In the genomic region with DNA sequence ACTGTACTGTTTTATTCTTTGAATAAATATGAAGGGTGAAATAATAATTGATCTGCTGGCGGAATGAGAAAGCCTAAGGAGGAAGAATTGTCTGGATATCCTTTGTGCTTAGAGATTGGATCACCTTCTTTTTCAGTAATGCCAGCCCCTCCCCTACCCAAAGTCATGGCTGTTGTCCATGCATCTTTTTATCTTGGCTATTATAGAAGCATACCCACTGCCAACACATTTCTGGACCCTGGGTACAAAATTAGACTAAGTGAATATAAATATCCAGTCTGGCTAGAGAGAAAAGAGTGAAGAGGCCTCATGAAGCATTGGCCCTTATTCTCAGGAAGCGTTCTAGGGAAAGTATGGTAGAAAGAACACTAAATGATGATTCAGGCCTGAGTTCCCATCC, we compare ENCODE assay signal across 19 cellular contexts. TPM values are rescaled to one million over a fixed set of nuclear protein-coding genes. Genes with fewer than 3 reads are reported as not detected.
DNase-seq lines count a peak whose midpoint lies in the region; ATAC-seq and TF ChIP-seq lines count a peak whose summit lies in the region.
"Had no signal": no experiment of that assay in that cellular context is flagged by ENCODE, and none has a peak within 500 bp of the region (broad histone marks: within the 10 kb centered on the region; RNA-seq: fewer than 3 reads in every experiment).

No MANE protein-coding gene starts in this region.

- H3K36me3 ChIP-seq in mammary epithelial cell (ENCODE audit: insufficient read depth, low read length) (no peaks in the 10 kb centered on the region), right atrium auricular region (no peaks in the 10 kb centered on the region)
- no peaks in the 10 kb centered on the region for H3K36me3 ChIP-seq in CD8-positive, alpha-beta memory T cell (ENCODE audit: insufficient read depth, low read length)

- intact Hi-C loops in MCF 10A (cut with micrococcal nuclease) (loop anchor here (2.0 to 10.0 kb wide), 2 partner anchors 35 to 1651 kb away; a partner anchor contains a TSS), mammary epithelial cell (cut with micrococcal nuclease) (loop anchor here (2.0 kb wide), 1 partner anchor 27 kb away; a partner anchor contains a TSS)

- H3K9me3 Mint-ChIP-seq in MCF 10A (ENCODE audit: unreplicated experiment): no peaks in the 10 kb centered on the region
- H3K9me3 Mint-ChIP-seq in CD8-positive, alpha-beta memory T cell: no peaks in the 10 kb centered on the region
- H3K9me3 Mint-ChIP-seq: activated T-helper 2 cell treated with anti-CD3 and anti-CD28 coated beads, Interferon-gamma antibody, Interleukin-2, Interleukin-4, amounts not matched to agents 10 μg/mL and 5 μg/mL and 100 μg/mL, durations not matched to agents 14 hours and 24 hours and 36 hours; stimulated activated naive B cell treated with anti-CD40 and anti-IgM and Interleukin-4, amounts not matched to agents 10 μg/mL and 1 μg/mL and 100 μg/mL, for 72 hours; type B pancreatic cell had no signal

- CTCF ChIA-PET in MCF 10A (lab: Yijun Ruan, JAX): interaction anchor here (0.7 to 1.4 kb wide), 3 partner anchors 13 to 32 kb away, joined by 3 to 8 read pairs (median 4); no protein-coding TSS in a partner anchor
- CTCF ChIA-PET in mammary epithelial cell (lab: Charles Lee; ENCODE audit: low non-redundant PET): no interaction called here
- CTCF ChIA-PET in CD8-positive, alpha-beta memory T cell (lab: Charles Lee): no interaction called here

- H3K36me3 Mint-ChIP-seq in MCF 10A (ENCODE audit: insufficient read depth, unreplicated experiment): no peaks in the 10 kb centered on the region
- H3K36me3 Mint-ChIP-seq in CD8-positive, alpha-beta memory T cell: no peaks in the 10 kb centered on the region
- H3K36me3 Mint-ChIP-seq: stimulated activated naive B cell treated with anti-CD40 and anti-IgM and Interleukin-4, amounts not matched to agents 10 μg/mL and 1 μg/mL and 100 μg/mL, for 72 hours; type B pancreatic cell had no signal

- no peak overlapping the region for H2AFZ ChIP-seq in mammary epithelial cell (ENCODE audit: low read depth, low read length)

- TF ChIP-seq CTCF in MCF 10A (IDR thresholded peaks at IDR 0.05; ENCODE audit: unreplicated experiment): no peak
- TF ChIP-seq CTCF in mammary epithelial cell (conservative IDR thresholded peaks at IDR 0.05 in 1 of 2, IDR thresholded peaks at IDR 0.05 in 1 of 2; ENCODE audit: extremely low read depth in 1 of 2, insufficient read depth in 1 of 2, low read depth in 1 of 2, low read length in 2 of 2): no peak
- no peak for TF ChIP-seq CTCF in right atrium auricular region (IDR thresholded peaks at IDR 0.05)

- no TSS peak for BruUV-seq in MCF 10A (replicated peaks; lab: Mats Ljungman, UMichigan)
- no TSS peak for BruUV-seq in mammary epithelial cell (replicated peaks; lab: Mats Ljungman, UMichigan)

- ATAC-seq in GM19351 (IDR thresholded peaks at IDR 0.05; ENCODE audit: unreplicated experiment): no peak
- ATAC-seq: stimulated activated naive B cell treated with anti-CD40 and anti-IgM and Interleukin-4, amounts not matched to agents 10 μg/mL and 1 μg/mL and 100 μg/mL, for 72 hours had no signal

- H3K79me2 ChIP-seq in mammary epithelial cell (ENCODE audit: insufficient read depth, low read length): peaks cover 84% of the 10 kb centered on the region

- H3K27me3 ChIP-seq in mammary epithelial cell (ENCODE audit: insufficient read depth, low read length): no peaks in the 10 kb centered on the region
- H3K27me3 ChIP-seq in right atrium auricular region: no peaks in the 10 kb centered on the region
- no peaks in the 10 kb centered on the region for H3K27me3 ChIP-seq in CD8-positive, alpha-beta memory T cell (ENCODE audit: insufficient read depth, low read length, poor library complexity, severe bottlenecking)

- 100% methylated on average over 2 of the region's 2 CpGs for WGBS in mammary epithelial cell (ENCODE audit: low coverage, missing lambda C conversion rate)

- POLR2A ChIA-PET in MCF 10A (lab: Yijun Ruan, JAX): interaction anchor here (0.9 to 3.8 kb wide), 7 partner anchors 12 to 250 kb away, joined by 3 to 29 read pairs (median 6); a partner anchor contains a TSS
- POLR2A ChIA-PET in CD8-positive, alpha-beta memory T cell (lab: Charles Lee): no interaction called here

- H3K9me3 ChIP-seq in mammary epithelial cell (replicated peaks; ENCODE audit: insufficient read depth, low read length) (no peaks in the 10 kb centered on the region), right atrium auricular region (no peaks in the 10 kb centered on the region)
- no peaks in the 10 kb centered on the region for H3K9me3 ChIP-seq in CD8-positive, alpha-beta memory T cell (ENCODE audit: low read length)

- peaks cover 60% of the 10 kb centered on the region for H3K4me1 Mint-ChIP-seq in MCF 10A (ENCODE audit: insufficient read depth, unreplicated experiment)
- H3K4me1 Mint-ChIP-seq in CD8-positive, alpha-beta memory T cell: no peaks in the 10 kb centered on the region
- H3K4me1 Mint-ChIP-seq: stimulated activated naive B cell treated with anti-CD40 and anti-IgM and Interleukin-4, amounts not matched to agents 10 μg/mL and 1 μg/mL and 100 μg/mL, for 72 hours had no signal

- H3K4me2 ChIP-seq in mammary epithelial cell (ENCODE audit: insufficient read depth, low read depth, low read length): no peak overlapping the region

- H3K4me1 ChIP-seq in mammary epithelial cell (ENCODE audit: insufficient read depth, low read length) (peaks cover 68% of the 10 kb centered on the region), right atrium auricular region (peaks cover 0 to 50% of the 10 kb centered on the region in 2 donors)
- H3K4me1 ChIP-seq in CD8-positive, alpha-beta memory T cell (ENCODE audit: insufficient read depth, low read length): no peaks in the 10 kb centered on the region

- H3K9ac ChIP-seq in mammary epithelial cell (ENCODE audit: insufficient read depth, low read length): no peak overlapping the region

- peak overlapping the region; percentile 59 for H3K27ac Mint-ChIP-seq in MCF 10A (ENCODE audit: low read depth, unreplicated experiment)
- no peak overlapping the region for H3K27ac Mint-ChIP-seq in CD8-positive, alpha-beta memory T cell
- H3K27ac Mint-ChIP-seq: activated T-helper 2 cell treated with anti-CD3 and anti-CD28 coated beads, Interferon-gamma antibody, Interleukin-2, Interleukin-4, amounts not matched to agents 10 μg/mL and 5 μg/mL and 100 μg/mL, durations not matched to agents 14 hours and 24 hours and 36 hours; stimulated activated naive B cell treated with anti-CD40 and anti-IgM and Interleukin-4, amounts not matched to agents 10 μg/mL and 1 μg/mL and 100 μg/mL, for 72 hours; type B pancreatic cell had no signal

- in situ Hi-C loops in mammary epithelial cell (cut with MboI; ENCODE audit: low sequenced_read_pairs in 2 of 2): no loop called here

- H3K4me3 ChIP-seq in mammary epithelial cell (replicated peaks in 1 of 3; ENCODE audit: insufficient read depth in 1 of 3, low read depth in 2 of 3, low read length in 3 of 3): no peak overlapping the region
- no peak overlapping the region for H3K4me3 ChIP-seq in right atrium auricular region
- no peak overlapping the region for H3K4me3 ChIP-seq in CD8-positive, alpha-beta memory T cell (ENCODE audit: low read length)

- DNase-seq in MCF 10A (ENCODE audit: unreplicated experiment): no peak
- DNase-seq in mammary epithelial cell: no peak
- no peak for DNase-seq in right atrium auricular region (ENCODE audit: low spot score)
- no peak for DNase-seq in NCI-H524 treated with DMSO at 0.1 percent for 48 hours (lab: John Stamatoyannopoulos, UW)
- DNase-seq in epidermal melanocyte (ENCODE audit: insufficient read length, low spot score): no peak
- DNase-seq in CD8-positive, alpha-beta memory T cell: no peak
- DNase-seq: activated CD4-positive, alpha-beta T cell treated with anti-CD3 and anti-CD28 coated beads for 48 hours; H7; NCI-H1092; NCI-H2081; SHP77 treated with DMSO at 0.1 percent for 48 hours; stimulated activated CD4-positive, alpha-beta T cell treated with anti-CD3 and anti-CD28 coated beads, Interleukin-1b, Interleukin-23, amount 100 ng/mL, for 48 hours; stimulated activated naive B cell treated with anti-CD40 and anti-IgM and Interleukin-4, amounts not matched to agents 10 μg/mL and 1 μg/mL and 100 μg/mL, for 72 hours; T-helper 1 cell had no signal

- H3K27me3 Mint-ChIP-seq in MCF 10A (ENCODE audit: insufficient read depth, unreplicated experiment): no peaks in the 10 kb centered on the region
- H3K27me3 Mint-ChIP-seq in CD8-positive, alpha-beta memory T cell: peaks cover 8 to 23% of the 10 kb centered on the region in 2 donors
- H3K27me3 Mint-ChIP-seq: stimulated activated naive B cell treated with anti-CD40 and anti-IgM and Interleukin-4, amounts not matched to agents 10 μg/mL and 1 μg/mL and 100 μg/mL, for 72 hours; type B pancreatic cell had no signal

- H3K27ac ChIP-seq in mammary epithelial cell (ENCODE audit: insufficient read depth, low read depth, low read length) (no peak overlapping the region), cingulate gyrus (ENCODE audit: low read depth, low read length) (peak overlapping the region; percentile 39), right atrium auricular region (peak overlapping the region; percentile 70 to 84)
- no peak overlapping the region for H3K27ac ChIP-seq in CD8-positive, alpha-beta memory T cell (ENCODE audit: low read depth, low read length)
- H3K27ac ChIP-seq: 22Rv1 had no signal

- dilution Hi-C loops in mammary epithelial cell (cut with HindIII; ENCODE audit: low sequenced_read_pairs): no loop called here

- no peak overlapping the region for H3K4me3 Mint-ChIP-seq in MCF 10A (ENCODE audit: unreplicated experiment)
- H3K4me3 Mint-ChIP-seq in CD8-positive, alpha-beta memory T cell: no peak overlapping the region
- H3K4me3 Mint-ChIP-seq: stimulated activated naive B cell treated with anti-CD40 and anti-IgM and Interleukin-4, amounts not matched to agents 10 μg/mL and 1 μg/mL and 100 μg/mL, for 72 hours; type B pancreatic cell had no signal

- no peaks in the 10 kb centered on the region for H4K20me1 ChIP-seq in mammary epithelial cell (ENCODE audit: insufficient read depth, low read length)

RNA-seq across cellular contexts. Expression of a gene that starts 28.1 kb away (rescaled TPM):
- total RNA-seq in MCF 10A (2022) (54.2 and 57.1 TPM in 2 replicates), mammary epithelial cell (10 to 100 TPM; 83.0 to 95.0 TPM), right atrium auricular region (10 to 100 TPM; 59.7 to 80.9 TPM)
- 104 TPM for polyA plus RNA-seq in mammary epithelial cell
- 227 TPM for polyA minus RNA-seq in mammary epithelial cell
- total RNA-seq in CD8-positive, alpha-beta memory T cell: 10 to 100 TPM; 29.9 to 32.2 TPM
- polyA plus RNA-seq in CD8-positive, alpha-beta memory T cell: 0.08 TPM

Comparison
In these comparisons a context has a peak if more than half of its experiments do, and no peak if none do; other contexts are left out.
1. H3K27ac ChIP-seq: peak in cingulate gyrus (single experiment) and right atrium auricular region (2 of 2); none in mammary epithelial cell (single experiment) and CD8-positive, alpha-beta memory T cell (single experiment).